Comparison of ENCODE assay signal across 1 cellular context in genomic region chr11:119095066-119095880, GRCh38.
TF ChIP-seq lines count a peak whose summit lies in the region.

No MANE protein-coding gene starts in this region.

TF ChIP-seq in HepG2, 621 proteins besides CTCF, POLR2A, EP300 and RAD21 (continued from another document and continues in another):
- peak; percentile 97; the same call in 1 of the 2 replicates for TF ChIP-seq ZFP91 (CRISPR knock-in tag; IDR thresholded peaks at IDR 0.05; ENCODE audit: borderline replicate concordance)
- TF ChIP-seq NCOA1 (CRISPR knock-in tag; IDR thresholded peaks at IDR 0.05), result peak; percentile 75
- TF ChIP-seq RNF2 (conservative IDR thresholded peaks at IDR 0.05; ENCODE audit: low read depth), result peak; percentile 65; the same call in 1 of the 2 replicates
- TF ChIP-seq ZNF747 (CRISPR knock-in tag; IDR thresholded peaks at IDR 0.05; ENCODE audit: borderline replicate concordance), result peak; percentile 86
- peak; percentile 89 for TF ChIP-seq ZFY (CRISPR knock-in tag; IDR thresholded peaks at IDR 0.05)
- TF ChIP-seq ZBTB1 (CRISPR knock-in tag; IDR thresholded peaks at IDR 0.05; ENCODE audit: borderline replicate concordance), result no peak
- TF ChIP-seq HBP1 (CRISPR knock-in tag; IDR thresholded peaks at IDR 0.05; ENCODE audit: low read depth), result no peak
- TF ChIP-seq ZNF709 (CRISPR knock-in tag; IDR thresholded peaks at IDR 0.05), result peak; percentile 97; the same call in 1 of the 2 replicates
- TF ChIP-seq ZSCAN30 (CRISPR knock-in tag; IDR thresholded peaks at IDR 0.05), result peak; percentile 86; the same call in 1 of the 2 replicates
- 0 out of 2 replicates have a peak, but pooled peaks have one; percentile 39 for TF ChIP-seq ATF6 (CRISPR knock-in tag; conservative IDR thresholded peaks at IDR 0.05)
- peak; percentile 72 for TF ChIP-seq ZNF770 (CRISPR knock-in tag; IDR thresholded peaks at IDR 0.05)
- TF ChIP-seq ZNF337 (CRISPR knock-in tag; IDR thresholded peaks at IDR 0.05; ENCODE audit: borderline replicate concordance, low read depth), result 0 out of 2 replicates have a peak, but pooled peaks have one; percentile 53
- 0 out of 2 replicates have a peak, but pooled peaks have one; percentile 32 for TF ChIP-seq ZNF124 (CRISPR knock-in tag; IDR thresholded peaks at IDR 0.05)
- TF ChIP-seq ZNF333 (CRISPR knock-in tag; IDR thresholded peaks at IDR 0.05; ENCODE audit: borderline replicate concordance), result peak; percentile 94
- TF ChIP-seq ZNF225 (CRISPR knock-in tag; IDR thresholded peaks at IDR 0.05), result peak; percentile 85
- peak; percentile 61 for TF ChIP-seq RFX5 (IDR thresholded peaks at IDR 0.05; ENCODE audit: low read depth, low read length)
- TF ChIP-seq ZNF350 (CRISPR knock-in tag; IDR thresholded peaks at IDR 0.05; ENCODE audit: borderline replicate concordance, low read depth), result peak; percentile 88
- TF ChIP-seq GRHL1 (CRISPR knock-in tag; conservative IDR thresholded peaks at IDR 0.05), result no peak
- TF ChIP-seq ZZZ3 (CRISPR knock-in tag; IDR thresholded peaks at IDR 0.05; ENCODE audit: borderline replicate concordance), result peak; percentile 33; the same call in 1 of the 2 replicates
- TF ChIP-seq ZBTB44 (CRISPR knock-in tag; IDR thresholded peaks at IDR 0.05), result peak; percentile 62; the same call in 1 of the 2 replicates
- peak; percentile 35 for TF ChIP-seq SRSF1 (optimal IDR thresholded peaks at IDR 0.05; ENCODE audit: low read depth, low read length)
- TF ChIP-seq ZC3H13 (CRISPR knock-in tag; IDR thresholded peaks at IDR 0.05), result peak; percentile 97
- peak; percentile 92 for TF ChIP-seq ZNF274 (CRISPR knock-in tag; IDR thresholded peaks at IDR 0.05)
- TF ChIP-seq HIVEP1 (CRISPR knock-in tag; IDR thresholded peaks at IDR 0.05), result peak; percentile 72; the same call in 1 of the 2 replicates
- 0 out of 2 replicates have a peak, but pooled peaks have one; percentile 44 for TF ChIP-seq DNMT1 (CRISPR knock-in tag; IDR thresholded peaks at IDR 0.05)
- TF ChIP-seq SOX6 (IDR thresholded peaks at IDR 0.05), result no peak
- TF ChIP-seq SOX6 (CRISPR knock-in tag; IDR thresholded peaks at IDR 0.05), result peak; percentile 77
- peak; percentile 88 for TF ChIP-seq ZNF564 (CRISPR knock-in tag; IDR thresholded peaks at IDR 0.05)
- TF ChIP-seq RFXAP (CRISPR knock-in tag; IDR thresholded peaks at IDR 0.05; ENCODE audit: borderline replicate concordance), result peak; percentile 90
- TF ChIP-seq CENPX (CRISPR knock-in tag; IDR thresholded peaks at IDR 0.05), result no peak
- peak; percentile 92; the same call in 1 of the 2 replicates for TF ChIP-seq BCL3 (CRISPR knock-in tag; IDR thresholded peaks at IDR 0.05)
- TF ChIP-seq ZNF414 (CRISPR knock-in tag; IDR thresholded peaks at IDR 0.05), result peak; percentile 89; the same call in 1 of the 2 replicates
- TF ChIP-seq HMGA1 (CRISPR knock-in tag; conservative IDR thresholded peaks at IDR 0.05), result no peak
- TF ChIP-seq ZBTB2 (CRISPR knock-in tag; IDR thresholded peaks at IDR 0.05; ENCODE audit: low read depth), result peak; percentile 77
- TF ChIP-seq ZNF740 (CRISPR knock-in tag; IDR thresholded peaks at IDR 0.05), result 0 out of 2 replicates have a peak, but pooled peaks have one; percentile 18
- 0 out of 2 replicates have a peak, but pooled peaks have one; percentile 41 for TF ChIP-seq HOXA7 (CRISPR knock-in tag; IDR thresholded peaks at IDR 0.05)
- TF ChIP-seq FLYWCH1 (CRISPR knock-in tag; IDR thresholded peaks at IDR 0.05), result 0 out of 2 replicates have a peak, but pooled peaks have one; percentile 68
- TF ChIP-seq TARDBP (CRISPR knock-in tag; IDR thresholded peaks at IDR 0.05), result peak; percentile 79
- peak; percentile 11 for TF ChIP-seq ZNF331 (CRISPR knock-in tag; IDR thresholded peaks at IDR 0.05)
- TF ChIP-seq HES4 (CRISPR knock-in tag; IDR thresholded peaks at IDR 0.05; ENCODE audit: borderline replicate concordance), result peak; percentile 95; the same call in 1 of the 2 replicates
- TF ChIP-seq JARID2 (CRISPR knock-in tag; IDR thresholded peaks at IDR 0.05; ENCODE audit: insufficient replicate concordance), result no peak
- no peak; the same call in 1 of the 2 replicates for TF ChIP-seq NR1H2 (CRISPR knock-in tag; IDR thresholded peaks at IDR 0.05; ENCODE audit: borderline replicate concordance, low read depth)
- no peak for TF ChIP-seq MIER2 (CRISPR knock-in tag; IDR thresholded peaks at IDR 0.05)
- peak; percentile 99 for TF ChIP-seq TFDP2 (CRISPR knock-in tag; IDR thresholded peaks at IDR 0.05)
- 0 out of 2 replicates have a peak, but pooled peaks have one; percentile 59 for TF ChIP-seq RXRA (CRISPR knock-in tag; IDR thresholded peaks at IDR 0.05)
- peak; percentile 80; the same call in 1 of the 2 replicates for TF ChIP-seq ZNF724P (CRISPR knock-in tag; IDR thresholded peaks at IDR 0.05; ENCODE audit: borderline replicate concordance)
